In genomic region chr7:120052884-120053382, GRCh38 we compare ENCODE assay signal across 13 cellular contexts.
DNase-seq lines count a peak whose midpoint lies in the region; ATAC-seq, FAIRE-seq and TF ChIP-seq lines count a peak whose summit lies in the region.
"Had no signal": no experiment of that assay in that cellular context is flagged by ENCODE, and none has a peak within 500 bp of the region (broad histone marks: within the 10 kb centered on the region; RNA-seq: fewer than 3 reads in every experiment).

No MANE protein-coding gene starts in this region.

- intact Hi-C loops in right lobe of liver (cut with DNase I) (no loop called here), HepG2 (cut with micrococcal nuclease; ENCODE audit: unreplicated experiment) (no loop called here)

- no peak for TF ChIP-seq CTCF in right lobe of liver (IDR thresholded peaks at IDR 0.05)
- TF ChIP-seq CTCF in HepG2 (CRISPR knock-in tag; IDR thresholded peaks at IDR 0.05) = no peak
- TF ChIP-seq CTCF in coronary artery (IDR thresholded peaks at IDR 0.05) = no peak

- DNase-seq in right lobe of liver = no peak
- no peak for DNase-seq in HepG2 (ENCODE audit: low spot score)
- DNase-seq in coronary artery (ENCODE audit: low spot score) = no peak
- peak; percentile 57 for DNase-seq in mesendoderm
- DNase-seq in UCSD-AML1 (lab: John Stamatoyannopoulos, UW; ENCODE audit: unreplicated experiment) = no peak
- DNase-seq in NCI-H69 (lab: John Stamatoyannopoulos, UW) = no peak
- DNase-seq in activated naive CD8-positive, alpha-beta T cell treated with anti-CD3 and anti-CD28 coated beads for 36 hours = no peak
- DNase-seq in NCI-H2107 (lab: John Stamatoyannopoulos, UW) = no peak
- DNase-seq: activated CD4-positive, alpha-beta T cell treated with anti-CD3 and anti-CD28 coated beads, Interleukin-2, amount 10 ng/mL, durations not matched to agents 24 days and 14 days; NCI-H524 treated with DMSO at 0.1 percent for 48 hours had no signal

- H3K9me3 Mint-ChIP-seq in activated naive CD8-positive, alpha-beta T cell treated with anti-CD3 and anti-CD28 coated beads for 36 hours = no peaks in the 10 kb centered on the region
- H3K9me3 Mint-ChIP-seq: activated CD4-positive, alpha-beta T cell treated with anti-CD3 and anti-CD28 coated beads, Interleukin-2, amount 10 ng/mL, durations not matched to agents 24 days and 14 days had no signal

- no peak for TF ChIP-seq RAD21 in HepG2 (CRISPR knock-in tag; IDR thresholded peaks at IDR 0.05)

- 38% methylated on average over 8 of the region's 9 CpGs for WGBS in right lobe of liver (ENCODE audit: insufficient coverage, low coverage, low lambda C conversion rate, missing lambda C conversion rate)
- 12% methylated on average over 9 of the region's 9 CpGs for WGBS in HepG2 (ENCODE audit: low lambda C conversion rate)
- WGBS in mesendoderm (ENCODE audit: extremely low coverage, insufficient coverage, low lambda C conversion rate) = no CpG with 5 or more reads among the region's 9 CpGs

- H3K4me2 ChIP-seq in HepG2 (ENCODE audit: low read depth, low read length) = no peak overlapping the region
- H3K4me2 ChIP-seq in mesendoderm (ENCODE audit: low read length) = no peak overlapping the region
- H3K4me2 ChIP-seq: A549 had no signal

- no peaks in the 10 kb centered on the region for H3K36me3 Mint-ChIP-seq in activated naive CD8-positive, alpha-beta T cell treated with anti-CD3 and anti-CD28 coated beads for 36 hours

- no TSS peak for BruUV-seq in HepG2 (replicated peaks; lab: Mats Ljungman, UMichigan)

- no peaks in the 10 kb centered on the region for H3K4me1 ChIP-seq in right lobe of liver
- H3K4me1 ChIP-seq in HepG2 (ENCODE audit: insufficient read depth, low read length) = no peaks in the 10 kb centered on the region
- no peaks in the 10 kb centered on the region for H3K4me1 ChIP-seq in mesendoderm (ENCODE audit: control insufficient read depth, low read depth, low read length)
- H3K4me1 ChIP-seq: A549 had no signal

- no peak for FAIRE-seq in HepG2 (lab: Jason Lieb, UNC)
- FAIRE-seq: A549, GM18507 had no signal

- H3K27me3 ChIP-seq in right lobe of liver (no peaks in the 10 kb centered on the region), HepG2 (ENCODE audit: control insufficient read depth in 1 of 2, insufficient read depth in 2 of 2, low read length in 2 of 2) (no peaks in the 10 kb centered on the region), mesendoderm (ENCODE audit: insufficient read depth, low read length, poor library complexity) (no peaks in the 10 kb centered on the region)

- H3K79me2 ChIP-seq in HepG2 (ENCODE audit: insufficient read depth, low read length) (no peaks in the 10 kb centered on the region), mesendoderm (ENCODE audit: control insufficient read depth, insufficient read depth, low read length) (no peaks in the 10 kb centered on the region)

- no peak overlapping the region for H3K4ac ChIP-seq in mesendoderm (ENCODE audit: low read depth, low read length)

- no peak overlapping the region for H3K4me3 Mint-ChIP-seq in activated naive CD8-positive, alpha-beta T cell treated with anti-CD3 and anti-CD28 coated beads for 36 hours
- H3K4me3 Mint-ChIP-seq: activated CD4-positive, alpha-beta T cell treated with anti-CD3 and anti-CD28 coated beads, Interleukin-2, amount 10 ng/mL, durations not matched to agents 24 days and 14 days; neural crest cell had no signal

- in situ Hi-C loops in HepG2 (cut with HindIII; ENCODE audit: extremely low pct_ligation_motif_present, low pct_unique_long_range_greater_than_20kb) = no loop called here

- POLR2A ChIA-PET in HepG2 (lab: Yijun Ruan, JAX) = no interaction called here

- TF ChIP-seq EP300 in HepG2 (IDR thresholded peaks at IDR 0.05; ENCODE audit: low read depth in 2 of 2, low read length in 2 of 2) (no peak), HepG2 (CRISPR knock-in tag; IDR thresholded peaks at IDR 0.05; ENCODE audit: borderline replicate concordance) (no peak)

- no peaks in the 10 kb centered on the region for H3K4me1 Mint-ChIP-seq in activated naive CD8-positive, alpha-beta T cell treated with anti-CD3 and anti-CD28 coated beads for 36 hours
- H3K4me1 Mint-ChIP-seq: activated CD4-positive, alpha-beta T cell treated with anti-CD3 and anti-CD28 coated beads, Interleukin-2, amount 10 ng/mL, durations not matched to agents 24 days and 14 days had no signal

- no peaks in the 10 kb centered on the region for H3K79me1 ChIP-seq in mesendoderm (ENCODE audit: low read length)

- H4K20me1 ChIP-seq in HepG2 (ENCODE audit: insufficient read depth, low read length) = no peaks in the 10 kb centered on the region

- H3K27me3 Mint-ChIP-seq in activated naive CD8-positive, alpha-beta T cell treated with anti-CD3 and anti-CD28 coated beads for 36 hours = no peaks in the 10 kb centered on the region
- H3K27me3 Mint-ChIP-seq: activated CD4-positive, alpha-beta T cell treated with anti-CD3 and anti-CD28 coated beads, Interleukin-2, amount 10 ng/mL, durations not matched to agents 24 days and 14 days had no signal

- no peaks in the 10 kb centered on the region for H3K9me3 ChIP-seq in right lobe of liver
- H3K9me3 ChIP-seq in HepG2 (ENCODE audit: low read length) = peaks cover 11% of the 10 kb centered on the region
- H3K9me3 ChIP-seq: A549 had no signal

- no peak overlapping the region for H2BK5ac ChIP-seq in mesendoderm (ENCODE audit: low read length)

- no peak overlapping the region for H3K23ac ChIP-seq in mesendoderm (ENCODE audit: low read length)

- H3K36me3 ChIP-seq in right lobe of liver (no peaks in the 10 kb centered on the region), HepG2 (replicated peaks in 1 of 2; ENCODE audit: control insufficient read depth in 1 of 2, insufficient read depth in 2 of 2, low read length in 2 of 2) (no peaks in the 10 kb centered on the region), mesendoderm (ENCODE audit: control insufficient read depth, insufficient read depth, low read length) (no peaks in the 10 kb centered on the region)

- H3K27ac ChIP-seq in right lobe of liver = no peak overlapping the region
- no peak overlapping the region for H3K27ac ChIP-seq in HepG2 (ENCODE audit: extremely low read length, insufficient read depth, low read length)
- H3K27ac ChIP-seq in coronary artery = peak overlapping the region; percentile 1 to 74
- no peak overlapping the region for H3K27ac ChIP-seq in mesendoderm (ENCODE audit: low read depth, low read length)
- H3K27ac ChIP-seq: A549 had no signal

- H2BK15ac ChIP-seq in mesendoderm (replicated peaks; ENCODE audit: low read depth) = no peak overlapping the region

- no peak overlapping the region for H3K4me3 ChIP-seq in right lobe of liver
- H3K4me3 ChIP-seq in HepG2 (replicated peaks in 1 of 3; ENCODE audit: insufficient read depth in 1 of 3, low read depth in 2 of 3, low read length in 3 of 3) = no peak overlapping the region
- no peak overlapping the region for H3K4me3 ChIP-seq in coronary artery
- H3K4me3 ChIP-seq in mesendoderm (ENCODE audit: low read length) = no peak overlapping the region
- H3K4me3 ChIP-seq: A549 had no signal

- no peak overlapping the region for H4K8ac ChIP-seq in mesendoderm (ENCODE audit: low read depth, low read length)

- ATAC-seq in right lobe of liver (peak; percentile 6 to 86 (median 72)), HepG2 (no peak)
- ATAC-seq: A549 had no signal

- no peak overlapping the region for H3K27ac Mint-ChIP-seq in activated naive CD8-positive, alpha-beta T cell treated with anti-CD3 and anti-CD28 coated beads for 36 hours
- H3K27ac Mint-ChIP-seq: activated CD4-positive, alpha-beta T cell treated with anti-CD3 and anti-CD28 coated beads, Interleukin-2, amount 10 ng/mL, durations not matched to agents 24 days and 14 days had no signal

- TF ChIP-seq POLR2A in right lobe of liver (IDR thresholded peaks at IDR 0.05) (no peak), HepG2 (IDR thresholded peaks at IDR 0.05; ENCODE audit: insufficient read depth in 1 of 2, low read depth in 2 of 2, low read length in 2 of 2) (no peak)

- CTCF ChIA-PET in HepG2 (lab: Yijun Ruan, JAX; ENCODE audit: low intra/inter-chr PET ratio, low total read pairs) = no interaction called here

- no peak overlapping the region for H3K9ac ChIP-seq in HepG2 (ENCODE audit: insufficient read depth, low read depth, low read length)
- no peak overlapping the region for H3K9ac ChIP-seq in mesendoderm (ENCODE audit: low read length)

- H2AK5ac ChIP-seq in mesendoderm (ENCODE audit: low read length) = no peak overlapping the region

- H3K18ac ChIP-seq in mesendoderm (ENCODE audit: low read length) = no peak overlapping the region

- H2AFZ ChIP-seq in HepG2 (ENCODE audit: low read length) = no peak overlapping the region

- H2BK120ac ChIP-seq in mesendoderm (ENCODE audit: low read depth, low read length) = no peak overlapping the region

- no peak overlapping the region for H3K56ac ChIP-seq in mesendoderm (ENCODE audit: low read length)

- no peak overlapping the region for H4K5ac ChIP-seq in mesendoderm (ENCODE audit: low read length)

TF ChIP-seq in HepG2, 621 proteins besides CTCF, POLR2A, EP300 and RAD21 (continues in another document):
- TF ChIP-seq POLR2G (IDR thresholded peaks at IDR 0.05; ENCODE audit: low read depth, low read length) = no peak
- TF ChIP-seq ATF2 (CRISPR knock-in tag; IDR thresholded peaks at IDR 0.05) = no peak
- TF ChIP-seq ZNF143 (CRISPR knock-in tag; IDR thresholded peaks at IDR 0.05) = no peak
- TF ChIP-seq ZFYVE20 (CRISPR knock-in tag; IDR thresholded peaks at IDR 0.05; ENCODE audit: borderline replicate concordance, low read depth) = no peak
- no peak for TF ChIP-seq SSRP1 (CRISPR knock-in tag; IDR thresholded peaks at IDR 0.05)
- no peak for TF ChIP-seq ZBTB26 (CRISPR knock-in tag; IDR thresholded peaks at IDR 0.05; ENCODE audit: borderline replicate concordance)
- TF ChIP-seq RCOR2 (CRISPR knock-in tag; IDR thresholded peaks at IDR 0.05) = no peak

Comparison
In these comparisons a context has a peak if more than half of its experiments do, and no peak if none do; other contexts are left out.
1. H3K27ac ChIP-seq: peak in coronary artery (2 of 2); none in right lobe of liver (0 of 3), HepG2 (single experiment) and mesendoderm (single experiment).